ENCODE assay signal across 1 cellular context in the genomic region with DNA sequence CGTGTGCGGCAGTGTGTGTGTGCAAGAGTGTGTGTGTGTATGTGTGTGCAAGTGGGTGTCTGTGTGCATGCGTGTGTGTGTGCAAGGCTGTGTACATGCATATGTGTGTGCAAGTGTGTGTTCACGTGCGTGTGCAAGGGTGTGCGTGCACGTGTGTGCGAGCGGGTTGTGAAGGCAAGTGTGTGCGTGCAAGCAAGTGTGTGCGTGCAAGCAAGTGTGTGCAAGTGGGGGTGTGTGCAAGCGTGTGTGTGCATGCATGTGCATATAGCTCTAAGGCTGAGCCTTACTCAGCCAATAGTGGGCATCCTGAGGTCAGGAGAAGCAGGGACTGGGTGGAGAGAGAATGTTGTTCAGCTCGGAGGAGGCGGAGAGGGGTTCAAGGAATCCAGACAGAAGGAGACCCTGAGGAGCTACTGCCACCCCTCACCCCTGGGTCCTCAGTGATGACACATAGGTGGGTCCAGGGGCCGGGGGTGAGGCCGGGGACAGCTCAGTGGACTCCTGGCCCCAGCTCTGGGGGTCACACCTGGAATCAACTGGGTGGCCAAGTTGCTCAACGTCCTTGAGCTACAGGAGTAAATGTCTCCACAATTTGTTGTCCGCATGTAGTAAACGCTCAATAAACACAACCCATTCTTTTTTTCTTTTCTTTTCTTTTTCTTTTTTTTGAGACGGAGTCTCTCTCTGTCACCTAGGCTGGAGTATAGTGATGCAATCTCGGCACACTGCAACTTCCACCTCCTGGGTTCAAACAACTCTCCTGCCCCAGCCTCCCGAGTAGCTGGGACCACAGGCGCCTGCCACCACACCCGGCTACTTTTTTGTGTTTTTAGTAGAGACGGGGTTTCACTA.
TF ChIP-seq lines count a peak whose summit lies in the region.

No MANE protein-coding gene starts in this region.

TF ChIP-seq in K562, 482 proteins besides CTCF, POLR2A, EP300 and RAD21 (continued from another document and continues in another):
- TF ChIP-seq, protein P1, sequence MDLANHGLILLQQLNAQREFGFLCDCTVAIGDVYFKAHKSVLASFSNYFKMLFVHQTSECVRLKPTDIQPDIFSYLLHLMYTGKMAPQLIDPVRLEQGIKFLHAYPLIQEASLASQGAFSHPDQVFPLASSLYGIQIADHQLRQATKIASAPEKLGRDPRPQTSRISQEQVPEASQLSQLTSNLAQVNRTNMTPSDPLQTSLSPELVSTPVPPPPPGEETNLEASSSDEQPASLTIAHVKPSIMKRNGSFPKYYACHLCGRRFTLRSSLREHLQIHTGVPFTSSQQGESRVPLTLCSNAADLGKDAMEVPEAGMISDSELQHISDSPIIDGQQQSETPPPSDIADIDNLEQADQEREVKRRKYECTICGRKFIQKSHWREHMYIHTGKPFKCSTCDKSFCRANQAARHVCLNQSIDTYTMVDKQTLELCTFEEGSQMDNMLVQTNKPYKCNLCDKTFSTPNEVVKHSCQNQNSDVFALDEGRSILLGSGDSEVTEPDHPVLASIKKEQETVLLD (IDR thresholded peaks at IDR 0.05): peak; percentile 70
- peak; percentile 97 for TF ChIP-seq MYNN (IDR thresholded peaks at IDR 0.05)
- no peak for TF ChIP-seq MYNN (CRISPR knock-in tag; IDR thresholded peaks at IDR 0.05)
- TF ChIP-seq, protein P2, sequence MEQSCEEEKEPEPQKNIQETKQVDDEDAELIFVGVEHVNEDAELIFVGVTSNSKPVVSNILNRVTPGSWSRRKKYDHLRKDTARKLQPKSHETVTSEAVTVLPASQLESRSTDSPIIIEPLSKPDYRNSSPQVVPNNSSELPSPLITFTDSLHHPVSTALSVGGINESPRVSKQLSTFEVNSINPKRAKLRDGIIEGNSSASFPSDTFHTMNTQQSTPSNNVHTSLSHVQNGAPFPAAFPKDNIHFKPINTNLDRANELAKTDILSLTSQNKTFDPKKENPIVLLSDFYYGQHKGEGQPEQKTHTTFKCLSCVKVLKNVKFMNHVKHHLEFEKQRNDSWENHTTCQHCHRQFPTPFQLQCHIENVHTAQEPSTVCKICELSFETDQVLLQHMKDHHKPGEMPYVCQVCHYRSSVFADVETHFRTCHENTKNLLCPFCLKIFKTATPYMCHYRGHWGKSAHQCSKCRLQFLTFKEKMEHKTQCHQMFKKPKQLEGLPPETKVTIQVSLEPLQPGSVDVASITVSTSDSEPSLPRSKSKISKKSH (CRISPR knock-in tag; IDR thresholded peaks at IDR 0.05): no peak
- peak; percentile 58; the same call in 1 of the 2 replicates for TF ChIP-seq POLR2G (IDR thresholded peaks at IDR 0.05; ENCODE audit: low read depth, low read length)
- TF ChIP-seq KLF16 (IDR thresholded peaks at IDR 0.05): no peak
- no peak for TF ChIP-seq FOXP1 (CRISPR knock-in tag; IDR thresholded peaks at IDR 0.05)
- TF ChIP-seq RBM14 (IDR thresholded peaks at IDR 0.05; ENCODE audit: borderline replicate concordance, insufficient read depth, low read depth, low read length): no peak
- TF ChIP-seq, protein P3, sequence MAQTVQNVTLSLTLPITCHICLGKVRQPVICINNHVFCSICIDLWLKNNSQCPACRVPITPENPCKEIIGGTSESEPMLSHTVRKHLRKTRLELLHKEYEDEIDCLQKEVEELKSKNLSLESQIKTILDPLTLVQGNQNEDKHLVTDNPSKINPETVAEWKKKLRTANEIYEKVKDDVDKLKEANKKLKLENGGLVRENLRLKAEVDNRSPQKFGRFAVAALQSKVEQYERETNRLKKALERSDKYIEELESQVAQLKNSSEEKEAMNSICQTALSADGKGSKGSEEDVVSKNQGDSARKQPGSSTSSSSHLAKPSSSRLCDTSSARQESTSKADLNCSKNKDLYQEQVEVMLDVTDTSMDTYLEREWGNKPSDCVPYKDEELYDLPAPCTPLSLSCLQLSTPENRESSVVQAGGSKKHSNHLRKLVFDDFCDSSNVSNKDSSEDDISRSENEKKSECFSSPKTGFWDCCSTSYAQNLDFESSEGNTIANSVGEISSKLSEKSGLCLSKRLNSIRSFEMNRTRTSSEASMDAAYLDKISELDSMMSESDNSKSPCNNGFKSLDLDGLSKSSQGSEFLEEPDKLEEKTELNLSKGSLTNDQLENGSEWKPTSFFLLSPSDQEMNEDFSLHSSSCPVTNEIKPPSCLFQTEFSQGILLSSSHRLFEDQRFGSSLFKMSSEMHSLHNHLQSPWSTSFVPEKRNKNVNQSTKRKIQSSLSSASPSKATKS (CRISPR knock-in tag; IDR thresholded peaks at IDR 0.05): no peak
- TF ChIP-seq KDM4B (IDR thresholded peaks at IDR 0.05; ENCODE audit: borderline replicate concordance in 2 of 2, low read depth in 1 of 2): peak in 1 of 2 experiments; percentile 73; a peak in 1 of 4 replicates
- no peak for TF ChIP-seq MAFG (tag; conservative IDR thresholded peaks at IDR 0.05)
- TF ChIP-seq, protein P4, sequence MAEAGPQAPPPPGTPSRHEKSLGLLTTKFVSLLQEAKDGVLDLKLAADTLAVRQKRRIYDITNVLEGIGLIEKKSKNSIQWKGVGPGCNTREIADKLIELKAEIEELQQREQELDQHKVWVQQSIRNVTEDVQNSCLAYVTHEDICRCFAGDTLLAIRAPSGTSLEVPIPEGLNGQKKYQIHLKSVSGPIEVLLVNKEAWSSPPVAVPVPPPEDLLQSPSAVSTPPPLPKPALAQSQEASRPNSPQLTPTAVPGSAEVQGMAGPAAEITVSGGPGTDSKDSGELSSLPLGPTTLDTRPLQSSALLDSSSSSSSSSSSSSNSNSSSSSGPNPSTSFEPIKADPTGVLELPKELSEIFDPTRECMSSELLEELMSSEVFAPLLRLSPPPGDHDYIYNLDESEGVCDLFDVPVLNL (CRISPR knock-in tag; IDR thresholded peaks at IDR 0.05; ENCODE audit: low read depth): 0 out of 2 replicates have a peak, but pooled peaks have one; percentile 53
- TF ChIP-seq RBFOX2 (IDR thresholded peaks at IDR 0.05; ENCODE audit: low read depth, low read length): no peak
- TF ChIP-seq, protein P5, sequence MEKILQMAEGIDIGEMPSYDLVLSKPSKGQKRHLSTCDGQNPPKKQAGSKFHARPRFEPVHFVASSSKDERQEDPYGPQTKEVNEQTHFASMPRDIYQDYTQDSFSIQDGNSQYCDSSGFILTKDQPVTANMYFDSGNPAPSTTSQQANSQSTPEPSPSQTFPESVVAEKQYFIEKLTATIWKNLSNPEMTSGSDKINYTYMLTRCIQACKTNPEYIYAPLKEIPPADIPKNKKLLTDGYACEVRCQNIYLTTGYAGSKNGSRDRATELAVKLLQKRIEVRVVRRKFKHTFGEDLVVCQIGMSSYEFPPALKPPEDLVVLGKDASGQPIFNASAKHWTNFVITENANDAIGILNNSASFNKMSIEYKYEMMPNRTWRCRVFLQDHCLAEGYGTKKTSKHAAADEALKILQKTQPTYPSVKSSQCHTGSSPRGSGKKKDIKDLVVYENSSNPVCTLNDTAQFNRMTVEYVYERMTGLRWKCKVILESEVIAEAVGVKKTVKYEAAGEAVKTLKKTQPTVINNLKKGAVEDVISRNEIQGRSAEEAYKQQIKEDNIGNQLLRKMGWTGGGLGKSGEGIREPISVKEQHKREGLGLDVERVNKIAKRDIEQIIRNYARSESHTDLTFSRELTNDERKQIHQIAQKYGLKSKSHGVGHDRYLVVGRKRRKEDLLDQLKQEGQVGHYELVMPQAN (IDR thresholded peaks at IDR 0.05; ENCODE audit: borderline replicate concordance): no peak
- TF ChIP-seq TCF3 (CRISPR knock-in tag; IDR thresholded peaks at IDR 0.05): no peak
- TF ChIP-seq CEBPG (CRISPR knock-in tag; IDR thresholded peaks at IDR 0.05): peak; percentile 67; the same call in 1 of the 2 replicates
- TF ChIP-seq CEBPG (tag; conservative IDR thresholded peaks at IDR 0.05 in 1 of 2, IDR thresholded peaks at IDR 0.05 in 1 of 2): peak; percentile 58 to 70; a peak in 3 of 4 replicates
- peak; percentile 24; the same call in 1 of the 2 replicates for TF ChIP-seq NCOR1 (IDR thresholded peaks at IDR 0.05)
- peak; percentile 23 for TF ChIP-seq ASH1L (IDR thresholded peaks at IDR 0.05; ENCODE audit: borderline replicate concordance, low read depth, partially characterized antibody)
- no peak for TF ChIP-seq RFX7 (CRISPR knock-in tag; IDR thresholded peaks at IDR 0.05)
- TF ChIP-seq BCOR (IDR thresholded peaks at IDR 0.05): peak; percentile 63
- TF ChIP-seq NR1H2 (CRISPR knock-in tag; IDR thresholded peaks at IDR 0.05): no peak
- TF ChIP-seq TRIM24 (IDR thresholded peaks at IDR 0.05): peak in 1 of 2 experiments; percentile 16; a peak in 1 of 4 replicates
- TF ChIP-seq HNRNPLL (IDR thresholded peaks at IDR 0.05; ENCODE audit: low read depth, low read length, poor library complexity, severe bottlenecking): peak; percentile 91
- TF ChIP-seq, protein P6, sequence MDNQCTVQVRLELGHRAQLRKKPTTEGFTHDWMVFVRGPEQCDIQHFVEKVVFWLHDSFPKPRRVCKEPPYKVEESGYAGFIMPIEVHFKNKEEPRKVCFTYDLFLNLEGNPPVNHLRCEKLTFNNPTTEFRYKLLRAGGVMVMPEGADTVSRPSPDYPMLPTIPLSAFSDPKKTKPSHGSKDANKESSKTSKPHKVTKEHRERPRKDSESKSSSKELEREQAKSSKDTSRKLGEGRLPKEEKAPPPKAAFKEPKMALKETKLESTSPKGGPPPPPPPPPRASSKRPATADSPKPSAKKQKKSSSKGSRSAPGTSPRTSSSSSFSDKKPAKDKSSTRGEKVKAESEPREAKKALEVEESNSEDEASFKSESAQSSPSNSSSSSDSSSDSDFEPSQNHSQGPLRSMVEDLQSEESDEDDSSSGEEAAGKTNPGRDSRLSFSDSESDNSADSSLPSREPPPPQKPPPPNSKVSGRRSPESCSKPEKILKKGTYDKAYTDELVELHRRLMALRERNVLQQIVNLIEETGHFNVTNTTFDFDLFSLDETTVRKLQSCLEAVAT (IDR thresholded peaks at IDR 0.05): peak in 1 of 2 experiments; percentile 14; a peak in 1 of 4 replicates
- no peak for TF ChIP-seq ZFX (CRISPR knock-in tag; IDR thresholded peaks at IDR 0.05)
- TF ChIP-seq, protein P7, sequence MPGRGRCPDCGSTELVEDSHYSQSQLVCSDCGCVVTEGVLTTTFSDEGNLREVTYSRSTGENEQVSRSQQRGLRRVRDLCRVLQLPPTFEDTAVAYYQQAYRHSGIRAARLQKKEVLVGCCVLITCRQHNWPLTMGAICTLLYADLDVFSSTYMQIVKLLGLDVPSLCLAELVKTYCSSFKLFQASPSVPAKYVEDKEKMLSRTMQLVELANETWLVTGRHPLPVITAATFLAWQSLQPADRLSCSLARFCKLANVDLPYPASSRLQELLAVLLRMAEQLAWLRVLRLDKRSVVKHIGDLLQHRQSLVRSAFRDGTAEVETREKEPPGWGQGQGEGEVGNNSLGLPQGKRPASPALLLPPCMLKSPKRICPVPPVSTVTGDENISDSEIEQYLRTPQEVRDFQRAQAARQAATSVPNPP (IDR thresholded peaks at IDR 0.05; ENCODE audit: borderline replicate concordance, insufficient read depth, insufficient read length): no peak
- TF ChIP-seq, protein P8, sequence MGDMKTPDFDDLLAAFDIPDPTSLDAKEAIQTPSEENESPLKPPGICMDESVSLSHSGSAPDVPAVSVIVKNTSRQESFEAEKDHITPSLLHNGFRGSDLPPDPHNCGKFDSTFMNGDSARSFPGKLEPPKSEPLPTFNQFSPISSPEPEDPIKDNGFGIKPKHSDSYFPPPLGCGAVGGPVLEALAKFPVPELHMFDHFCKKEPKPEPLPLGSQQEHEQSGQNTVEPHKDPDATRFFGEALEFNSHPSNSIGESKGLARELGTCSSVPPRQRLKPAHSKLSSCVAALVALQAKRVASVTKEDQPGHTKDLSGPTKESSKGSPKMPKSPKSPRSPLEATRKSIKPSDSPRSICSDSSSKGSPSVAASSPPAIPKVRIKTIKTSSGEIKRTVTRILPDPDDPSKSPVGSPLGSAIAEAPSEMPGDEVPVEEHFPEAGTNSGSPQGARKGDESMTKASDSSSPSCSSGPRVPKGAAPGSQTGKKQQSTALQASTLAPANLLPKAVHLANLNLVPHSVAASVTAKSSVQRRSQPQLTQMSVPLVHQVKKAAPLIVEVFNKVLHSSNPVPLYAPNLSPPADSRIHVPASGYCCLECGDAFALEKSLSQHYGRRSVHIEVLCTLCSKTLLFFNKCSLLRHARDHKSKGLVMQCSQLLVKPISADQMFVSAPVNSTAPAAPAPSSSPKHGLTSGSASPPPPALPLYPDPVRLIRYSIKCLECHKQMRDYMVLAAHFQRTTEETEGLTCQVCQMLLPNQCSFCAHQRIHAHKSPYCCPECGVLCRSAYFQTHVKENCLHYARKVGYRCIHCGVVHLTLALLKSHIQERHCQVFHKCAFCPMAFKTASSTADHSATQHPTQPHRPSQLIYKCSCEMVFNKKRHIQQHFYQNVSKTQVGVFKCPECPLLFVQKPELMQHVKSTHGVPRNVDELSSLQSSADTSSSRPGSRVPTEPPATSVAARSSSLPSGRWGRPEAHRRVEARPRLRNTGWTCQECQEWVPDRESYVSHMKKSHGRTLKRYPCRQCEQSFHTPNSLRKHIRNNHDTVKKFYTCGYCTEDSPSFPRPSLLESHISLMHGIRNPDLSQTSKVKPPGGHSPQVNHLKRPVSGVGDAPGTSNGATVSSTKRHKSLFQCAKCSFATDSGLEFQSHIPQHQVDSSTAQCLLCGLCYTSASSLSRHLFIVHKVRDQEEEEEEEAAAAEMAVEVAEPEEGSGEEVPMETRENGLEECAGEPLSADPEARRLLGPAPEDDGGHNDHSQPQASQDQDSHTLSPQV (IDR thresholded peaks at IDR 0.05): no peak
- TF ChIP-seq ZNF830 (CRISPR knock-in tag; IDR thresholded peaks at IDR 0.05): no peak
- TF ChIP-seq, protein P9, sequence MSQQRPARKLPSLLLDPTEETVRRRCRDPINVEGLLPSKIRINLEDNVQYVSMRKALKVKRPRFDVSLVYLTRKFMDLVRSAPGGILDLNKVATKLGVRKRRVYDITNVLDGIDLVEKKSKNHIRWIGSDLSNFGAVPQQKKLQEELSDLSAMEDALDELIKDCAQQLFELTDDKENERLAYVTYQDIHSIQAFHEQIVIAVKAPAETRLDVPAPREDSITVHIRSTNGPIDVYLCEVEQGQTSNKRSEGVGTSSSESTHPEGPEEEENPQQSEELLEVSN (IDR thresholded peaks at IDR 0.05; ENCODE audit: borderline replicate concordance in 1 of 2, extremely low read depth in 1 of 2, insufficient read depth in 1 of 2, insufficient read length in 1 of 2, low read depth in 1 of 2, low read length in 1 of 2, poor library complexity in 1 of 2, severe bottlenecking in 1 of 2): no peak
- peak in 1 of 2 experiments; percentile 53; a peak in 1 of 4 replicates for TF ChIP-seq HDAC1 (IDR thresholded peaks at IDR 0.05)
- no peak for TF ChIP-seq TOE1 (IDR thresholded peaks at IDR 0.05; ENCODE audit: borderline replicate concordance)
- TF ChIP-seq TOE1 (CRISPR knock-in tag; IDR thresholded peaks at IDR 0.05; ENCODE audit: borderline replicate concordance, low read depth): peak; percentile 65; the same call in 1 of the 2 replicates
- no peak for TF ChIP-seq BRF1 (IDR thresholded peaks at IDR 0.05; ENCODE audit: borderline replicate concordance, extremely low read depth, insufficient read length)
